20 cellular contexts compared by ENCODE assay signal in the genomic region with DNA sequence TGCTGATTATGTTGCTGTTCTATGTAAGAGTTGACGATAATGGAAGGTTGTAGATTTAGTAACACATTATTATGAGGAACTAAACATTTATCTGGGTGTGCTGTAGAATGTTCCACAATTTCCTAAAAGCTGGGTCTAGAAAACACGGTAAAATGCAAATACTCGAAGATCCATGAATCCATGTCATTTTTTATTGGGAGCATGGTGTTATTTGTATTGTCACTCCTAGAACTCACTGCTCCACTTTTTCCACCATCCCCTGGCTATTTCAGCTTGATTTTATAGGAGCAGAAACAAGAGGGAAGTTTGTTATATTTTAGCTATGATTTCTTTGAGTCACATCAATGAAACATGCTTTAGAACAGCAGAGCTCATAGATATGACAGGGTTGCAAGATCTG.
DNase-seq lines count a peak whose midpoint lies in the region; ATAC-seq and TF ChIP-seq lines count a peak whose summit lies in the region.
"Had no signal": no experiment of that assay in that cellular context is flagged by ENCODE, and none has a peak within 500 bp of the region (broad histone marks: within the 10 kb centered on the region; RNA-seq: fewer than 3 reads in every experiment).

No MANE protein-coding gene starts in this region.

- no peak overlapping the region for H2AFZ ChIP-seq in neuronal stem cell (ENCODE audit: low read length)
- H2AFZ ChIP-seq: GM23248 had no signal

- H3K36me3 Mint-ChIP-seq in brain, result peaks cover 12% of the 10 kb centered on the region
- no peaks in the 10 kb centered on the region for H3K36me3 Mint-ChIP-seq in glutamatergic neuron (ENCODE audit: unreplicated experiment)

- H3K9ac ChIP-seq in HUES64 (ENCODE audit: low read depth, low read length), result no peak overlapping the region
- no peak overlapping the region for H3K9ac ChIP-seq in neuronal stem cell (ENCODE audit: low read depth, low read length, poor library complexity)
- H3K9ac ChIP-seq: GM23248 had no signal

- peaks cover 49% of the 10 kb centered on the region for H3K4me1 Mint-ChIP-seq in brain
- peaks cover 66% of the 10 kb centered on the region for H3K4me1 Mint-ChIP-seq in glutamatergic neuron (ENCODE audit: low read depth, unreplicated experiment)
- H3K4me1 Mint-ChIP-seq: B cell had no signal

- H3K36me3 ChIP-seq in HUES64 (ENCODE audit: insufficient read depth, low read length) (no peaks in the 10 kb centered on the region), neuronal stem cell (replicated peaks in 1 of 2; ENCODE audit: control insufficient read depth in 2 of 2, insufficient read depth in 2 of 2, low read length in 2 of 2) (no peaks in the 10 kb centered on the region)

- no peak overlapping the region for H3K4me3 ChIP-seq in HUES64 (ENCODE audit: low read length)
- no peak overlapping the region for H3K4me3 ChIP-seq in neuronal stem cell (ENCODE audit: low read length in 2 of 2)
- H3K4me3 ChIP-seq: GM23248 had no signal

- H3K27ac Mint-ChIP-seq in brain (peak overlapping the region in 3 of 5 experiments; percentile 57 to 93 (median 60)), glutamatergic neuron (ENCODE audit: unreplicated experiment) (peak overlapping the region; percentile 98)
- H3K27ac Mint-ChIP-seq: B cell; CD4-positive, alpha-beta T cell had no signal

- peaks cover 58% of the 10 kb centered on the region for H3K4me1 ChIP-seq in HUES64 (ENCODE audit: insufficient read depth, low read length)
- H3K4me1 ChIP-seq in neuronal stem cell (ENCODE audit: control insufficient read depth in 2 of 2, insufficient read depth in 1 of 2, low read depth in 1 of 2, low read length in 2 of 2), result peaks cover 10 to 20% of the 10 kb centered on the region in 2 donors

- 96% methylated on average over 3 of the region's 3 CpGs for WGBS in HUES64
- no CpG with 5 or more reads among the region's 3 CpGs for WGBS in neuronal stem cell (ENCODE audit: extremely low coverage in 2 of 2, insufficient read length in 2 of 2, insufficient replicate concordance in 1 of 2), 2 donors

- H2BK12ac ChIP-seq in neuronal stem cell (ENCODE audit: low read length), result no peak overlapping the region

- H3K9me3 ChIP-seq in HUES64 (ENCODE audit: insufficient read depth, low read depth, low read length) (no peaks in the 10 kb centered on the region), neuronal stem cell (replicated peaks in 1 of 2; ENCODE audit: control insufficient read depth in 2 of 2, insufficient read depth in 1 of 2, low read depth in 1 of 2, low read length in 2 of 2) (peaks cover 0 to 4% of the 10 kb centered on the region in 2 donors)

- H3K27me3 Mint-ChIP-seq in brain (no peaks in the 10 kb centered on the region), glutamatergic neuron (ENCODE audit: unreplicated experiment) (peaks cover 11% of the 10 kb centered on the region)

- H3K23ac ChIP-seq in neuronal stem cell (ENCODE audit: low read depth, low read length, poor library complexity), result no peak overlapping the region

- no peak overlapping the region for H3K18ac ChIP-seq in neuronal stem cell (ENCODE audit: low read length)

- H3K9me3 Mint-ChIP-seq in brain (peaks cover 0 to 3% (median 2%) of the 10 kb centered on the region in 5 experiments), glutamatergic neuron (ENCODE audit: unreplicated experiment) (peaks cover 30% of the 10 kb centered on the region)
- H3K9me3 Mint-ChIP-seq: CD4-positive, alpha-beta T cell had no signal

- H4K91ac ChIP-seq in neuronal stem cell (ENCODE audit: low read depth, low read length, poor library complexity), result no peak overlapping the region

- H2BK15ac ChIP-seq in neuronal stem cell (ENCODE audit: low read length), result no peak overlapping the region

- DNase-seq in glutamatergic neuron (no peak), neuronal stem cell (ENCODE audit: low spot score) (no peak), NCI-H446 treated with DMSO at 0.1 percent for 48 hours (lab: John Stamatoyannopoulos, UW) (no peak), OCI-M2 (lab: John Stamatoyannopoulos, UW; ENCODE audit: unreplicated experiment) (no peak)
- DNase-seq in activated CD4-positive, alpha-beta T cell treated with anti-CD3 and anti-CD28 coated beads, Interleukin-2, amount 50 U/mL, for 48 hours, result no peak
- DNase-seq: ACHN; C1 segment of cervical spinal cord; Calu3; CD4-positive, alpha-beta T cell; DMS153; DND-41; GF-D8; GM23248; H7; IMR-90 had no signal

- no peak overlapping the region for H3K4me2 ChIP-seq in neuronal stem cell (ENCODE audit: insufficient read depth, low read length, poor library complexity, severe bottlenecking)

- no peak overlapping the region for H3K14ac ChIP-seq in neuronal stem cell (ENCODE audit: low read length)

- H2AK5ac ChIP-seq in neuronal stem cell (ENCODE audit: low read depth, low read length), result no peak overlapping the region

- H2BK5ac ChIP-seq in neuronal stem cell (ENCODE audit: low read length), result no peak overlapping the region

- no peak for TF ChIP-seq CTCF in brain (conservative IDR thresholded peaks at IDR 0.05)
- TF ChIP-seq CTCF in glutamatergic neuron (IDR thresholded peaks at IDR 0.05; ENCODE audit: partially characterized antibody, unreplicated experiment), result no peak

- no peak overlapping the region for H3K4ac ChIP-seq in neuronal stem cell (ENCODE audit: low read length)

- no peaks in the 10 kb centered on the region for H3K79me1 ChIP-seq in neuronal stem cell (ENCODE audit: low read depth, low read length)

- H3K4me3 Mint-ChIP-seq in brain, result peak overlapping the region in 1 of 5 experiments; percentile 18
- peak overlapping the region; percentile 74 for H3K4me3 Mint-ChIP-seq in glutamatergic neuron (ENCODE audit: unreplicated experiment)
- H3K4me3 Mint-ChIP-seq: B cell; CD4-positive, alpha-beta T cell had no signal

- H4K8ac ChIP-seq in neuronal stem cell (ENCODE audit: low read depth, low read length), result no peak overlapping the region

- no peak overlapping the region for H2BK120ac ChIP-seq in neuronal stem cell (ENCODE audit: low read depth, low read length)

- no peak for ATAC-seq in GM19351 (IDR thresholded peaks at IDR 0.05; ENCODE audit: unreplicated experiment)

- H3K27me3 ChIP-seq in HUES64 (ENCODE audit: insufficient read depth, low read length) (no peaks in the 10 kb centered on the region), neuronal stem cell (ENCODE audit: control insufficient read depth in 3 of 3, insufficient read depth in 3 of 3, low read depth in 1 of 3, low read length in 3 of 3) (no peaks in the 10 kb centered on the region)

- H3K27ac ChIP-seq in HUES64 (ENCODE audit: low read depth, low read length), result peak overlapping the region; percentile 48; the same call in 1 of the 2 replicates
- peak overlapping the region; percentile 14 for H3K27ac ChIP-seq in neuronal stem cell (replicated peaks; ENCODE audit: low read length)
- H3K27ac ChIP-seq: GM23248, HL-60 had no signal
